8 cellular contexts compared by ENCODE assay signal in the genomic region with DNA sequence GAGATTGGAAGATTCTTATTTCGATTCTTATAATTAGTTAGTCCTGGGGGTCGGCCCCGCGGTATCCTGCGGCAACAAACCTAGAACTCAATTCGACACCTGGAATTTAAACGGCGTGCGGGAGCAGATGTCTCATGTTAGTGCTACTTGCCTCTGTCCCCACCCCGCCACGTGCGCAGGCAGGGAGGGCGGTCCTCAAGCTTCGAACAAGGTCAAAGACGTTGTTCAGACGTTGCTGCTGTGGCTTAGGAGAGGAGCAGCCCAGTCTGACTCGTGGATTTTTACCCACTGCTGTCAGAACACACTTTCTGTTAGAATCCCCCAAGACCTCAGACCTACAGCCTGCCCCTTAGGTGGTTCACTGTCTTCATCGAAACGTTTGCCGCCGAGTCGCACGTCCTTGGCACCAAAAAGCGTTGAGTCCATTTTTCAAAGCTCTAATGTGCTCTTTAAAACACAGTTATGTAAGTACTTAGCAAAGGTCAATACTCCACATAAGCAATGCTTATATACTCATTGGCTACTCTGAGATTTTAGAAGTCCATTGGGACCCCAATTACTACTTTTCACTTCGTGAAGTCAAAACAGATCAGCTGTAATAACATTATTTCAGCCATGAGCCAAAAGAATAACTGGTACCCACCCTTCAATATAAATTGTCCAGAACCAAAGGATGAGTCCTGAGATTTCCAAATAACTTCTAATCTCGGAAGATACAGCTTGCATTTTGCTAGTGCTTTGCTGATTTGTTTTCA. TPM values are rescaled to one million over a fixed set of nuclear protein-coding genes. Genes with fewer than 3 reads are reported as not detected.
DNase-seq lines count a peak whose midpoint lies in the region; ATAC-seq and TF ChIP-seq lines count a peak whose summit lies in the region.

No MANE protein-coding gene starts in this region.

- H3K4me1 ChIP-seq in OCI-LY1 (ENCODE audit: insufficient read depth, low read length, severe bottlenecking) (peaks cover 35% of the 10 kb centered on the region), left lung (peaks cover 6 to 32% of the 10 kb centered on the region in 2 donors)

- no peaks in the 10 kb centered on the region for H4K20me1 ChIP-seq in OCI-LY1 (ENCODE audit: insufficient read depth, low read length)

- H3K4me2 ChIP-seq in OCI-LY1 (ENCODE audit: low read length), result peak overlapping the region; percentile 70

- no peak for DNase-seq in BJ (ENCODE audit: low read depth)
- peak in 1 of 2 donors; percentile 70 for DNase-seq in cardiac fibroblast (ENCODE audit: low read depth in 2 of 2)
- peak; percentile 91 to 93 for DNase-seq in left lung
- DNase-seq in cerebellar cortex (ENCODE audit: low spot score), result no peak

- CTCF ChIA-PET in BJ (lab: Yijun Ruan, JAX), result interaction anchor here (1.1 to 1.7 kb wide), 4 partner anchors 10 to 368 kb away, joined by 3 to 5 read pairs (median 3); no protein-coding TSS in a partner anchor

- intact Hi-C loops in left lung (cut with DNase I), result no loop called here

- H3K9ac ChIP-seq in OCI-LY1 (ENCODE audit: low read length), result peak overlapping the region; percentile 58

- no peaks in the 10 kb centered on the region for H3K9me2 ChIP-seq in OCI-LY1 (ENCODE audit: low read depth, low read length)

- H2AFZ ChIP-seq in OCI-LY1 (ENCODE audit: low read length), result no peak overlapping the region

- peak overlapping the region; percentile 64 for H3K4me3 ChIP-seq in BJ (ENCODE audit: low read depth, low read length)
- peak overlapping the region; percentile 99 for H3K4me3 ChIP-seq in OCI-LY1 (ENCODE audit: low read depth, low read length, poor library complexity, severe bottlenecking)
- H3K4me3 ChIP-seq in cardiac fibroblast (replicated peaks in 1 of 2; ENCODE audit: low read depth in 2 of 2, low read length in 2 of 2), result peak overlapping the region; percentile 66 to 68
- peak overlapping the region; percentile 39 to 87 for H3K4me3 ChIP-seq in left lung

- no peaks in the 10 kb centered on the region for H3K27me3 ChIP-seq in BJ (ENCODE audit: control insufficient read depth, insufficient read depth, low read length)
- no peaks in the 10 kb centered on the region for H3K27me3 ChIP-seq in OCI-LY1 (ENCODE audit: insufficient read depth, low read length)
- H3K27me3 ChIP-seq in left lung, result no peaks in the 10 kb centered on the region

- H3K9me3 ChIP-seq in OCI-LY1 (ENCODE audit: low read length) (no peaks in the 10 kb centered on the region), left lung (no peaks in the 10 kb centered on the region)

- ATAC-seq in GM18858 (IDR thresholded peaks at IDR 0.05; ENCODE audit: unreplicated experiment) (peak; percentile 18), HG02943 (IDR thresholded peaks at IDR 0.05; ENCODE audit: low read depth, unreplicated experiment) (peak; percentile 44), left lung (peak; percentile 72)

- peaks cover 35% of the 10 kb centered on the region for H3K79me2 ChIP-seq in OCI-LY1 (ENCODE audit: insufficient read depth, low read length)

- POLR2A ChIA-PET in BJ (lab: Charles Lee), result interaction anchor here (0.6 to 0.8 kb wide), 2 partner anchors 21 to 22 kb away, joined by 3 to 5 read pairs; no protein-coding TSS in a partner anchor

- no peaks in the 10 kb centered on the region for H3K36me3 ChIP-seq in BJ (ENCODE audit: control insufficient read depth, insufficient read depth, low read length)
- peaks cover 30% of the 10 kb centered on the region for H3K36me3 ChIP-seq in OCI-LY1 (ENCODE audit: insufficient read depth, low read length)
- H3K36me3 ChIP-seq in left lung, result peaks cover 0 to 11% of the 10 kb centered on the region in 2 donors

- H3K27ac ChIP-seq in OCI-LY1 (ENCODE audit: low read depth, low read length, poor library complexity, severe bottlenecking) (peak overlapping the region; percentile 78), left lung (peak overlapping the region; percentile 100), temporal lobe (ENCODE audit: low read depth, low read length) (peak overlapping the region; percentile 99)

- TF ChIP-seq CTCF in BJ (IDR thresholded peaks at IDR 0.05; ENCODE audit: insufficient read depth, low read depth, low read length), result no peak
- TF ChIP-seq CTCF in OCI-LY1 (IDR thresholded peaks at IDR 0.05; ENCODE audit: low read length), result no peak
- TF ChIP-seq CTCF in cardiac fibroblast (IDR thresholded peaks at IDR 0.05; ENCODE audit: low read depth, low read length), result no peak
- no peak for TF ChIP-seq CTCF in left lung (IDR thresholded peaks at IDR 0.05)

- H3F3A ChIP-seq in OCI-LY1 (ENCODE audit: insufficient read depth, low read length), result no peaks in the 10 kb centered on the region

RNA-seq across cellular contexts. Expression of a gene that starts 2.7 kb away (rescaled TPM):
- polyA plus RNA-seq in BJ (2011; rRNA removed), result 38.9 and 83.8 TPM in 2 replicates
- 53.4 and 60.3 TPM in 2 replicates for polyA minus RNA-seq in BJ (2011; rRNA and poly(A)+ RNA removed)
- total RNA-seq in left lung (100 to 1,000 TPM; 132 to 144 TPM), temporal lobe (83.3 TPM)

RNA-seq across cellular contexts. Expression of a gene that starts 53.1 kb away (rescaled TPM):
- polyA plus RNA-seq in BJ (2011; rRNA removed), result 13.4 and 17.8 TPM in 2 replicates
- polyA minus RNA-seq in BJ (2011; rRNA and poly(A)+ RNA removed), result 7.7 and 11.7 TPM in 2 replicates
- 10 to 100 TPM; 19.6 to 25.0 TPM for total RNA-seq in left lung
- 8.6 TPM for total RNA-seq in temporal lobe

RNA-seq across cellular contexts. Expression of a gene that starts 54.8 kb away (rescaled TPM):
- polyA plus RNA-seq in BJ (2011; rRNA removed), result 9.9 and 20.3 TPM in 2 replicates
- 1.8 and 2.9 TPM in 2 replicates for polyA minus RNA-seq in BJ (2011; rRNA and poly(A)+ RNA removed)
- total RNA-seq in left lung (10 to 100 TPM; 23.6 to 24.4 TPM), temporal lobe (2.7 TPM)

RNA-seq across cellular contexts. Expression of a gene that starts 54.9 kb away (rescaled TPM):
- 16.8 and 28.2 TPM in 2 replicates for polyA plus RNA-seq in BJ (2011; rRNA removed)
- 8.0 and 10.1 TPM in 2 replicates for polyA minus RNA-seq in BJ (2011; rRNA and poly(A)+ RNA removed)
- 10 to 100 TPM; 33.9 to 49.0 TPM for total RNA-seq in left lung
- total RNA-seq in temporal lobe, result 25.1 TPM

Comparison
In these comparisons a context has a peak if more than half of its experiments do, and no peak if none do; other contexts are left out.
1. DNase-seq: peak in left lung (2 of 2); none in BJ (single experiment) and cerebellar cortex (single experiment).
2. ATAC-seq: peak in every context shown above with its lines; median percentile 72 in left lung; 44 in HG02943; 18 in GM18858.
3. Peak in every context shown above with its lines, with median percentiles within 50 percentile points of each other: H3K4me3 ChIP-seq and H3K27ac ChIP-seq.